In genomic region chr5:177310757-177311173, GRCh38 we compare ENCODE assay signal across 9 cellular contexts. TPM values are rescaled to one million over a fixed set of nuclear protein-coding genes. Genes with fewer than 3 reads are reported as not detected.
A peak's percentile ranks its signal among the peaks of the same experiment; 100 is the strongest.
DNase-seq lines count a peak whose midpoint lies in the region; ATAC-seq and TF ChIP-seq lines count a peak whose summit lies in the region.
"Had no signal": no experiment of that assay in that cellular context is flagged by ENCODE, and none has a peak within 500 bp of the region (broad histone marks: within the 10 kb centered on the region; RNA-seq: fewer than 3 reads in every experiment).

No MANE protein-coding gene starts in this region.

- no peaks in the 10 kb centered on the region for H3K27me3 Mint-ChIP-seq in activated CD8-positive, alpha-beta T cell treated with anti-CD3 and anti-CD28 coated beads for 36 hours

- WGBS in testis, 2 donors, result 31 to 45% methylated on average over 8 to 10 of the region's 10 CpGs

- H3K4me3 ChIP-seq in A673 (ENCODE audit: low read depth, low read length, poor library complexity, severe bottlenecking), result peak overlapping the region; percentile 80
- peak overlapping the region; percentile 76 for H3K4me3 ChIP-seq in GM12865 (ENCODE audit: low read depth, low read length)
- H3K4me3 ChIP-seq in left lung, result peak overlapping the region in 1 of 2 donors; percentile 55
- no peak overlapping the region for H3K4me3 ChIP-seq in testis

- no peak for ATAC-seq in activated CD8-positive, alpha-beta T cell treated with anti-CD3 and anti-CD28 coated beads for 36 hours
- peak; percentile 1 for ATAC-seq in left lung
- no peak for ATAC-seq in HG03342 (IDR thresholded peaks at IDR 0.05; ENCODE audit: unreplicated experiment)
- ATAC-seq: pancreas had no signal

- H3K4me1 Mint-ChIP-seq in activated CD8-positive, alpha-beta T cell treated with anti-CD3 and anti-CD28 coated beads for 36 hours (ENCODE audit: low read depth), result peaks cover 36% of the 10 kb centered on the region

- POLR2A ChIA-PET in A673 (lab: Charles Lee; ENCODE audit: low non-redundant PET), result interaction anchor here (0.5 kb wide), 1 partner anchor 894 kb away, joined by 3 read pairs; the partner anchor contains the start of gene HNRNPAB
- POLR2A ChIA-PET in activated CD8-positive, alpha-beta T cell treated with anti-CD3 and anti-CD28 coated beads for 36 hours (lab: Charles Lee), result interaction anchor here (0.6 to 3.7 kb wide), 10 partner anchors 41 to 178 kb away, joined by 3 to 11 read pairs (median 3); partner anchors contain the start of genes GRK6, LMAN2 and RGS14

- H3K4me1 ChIP-seq in A673 (ENCODE audit: insufficient read depth, low read length, poor library complexity, severe bottlenecking) (peaks cover 20% of the 10 kb centered on the region), left lung (peaks cover 17 to 75% of the 10 kb centered on the region in 2 donors), testis (peaks cover 28% of the 10 kb centered on the region)

- no peak for TF ChIP-seq CTCF in A673 (conservative IDR thresholded peaks at IDR 0.05; ENCODE audit: low read depth, low read length)
- TF ChIP-seq CTCF in GM12865 (IDR thresholded peaks at IDR 0.05; ENCODE audit: insufficient read depth, low read depth, low read length, missing control alignments), result no peak
- TF ChIP-seq CTCF in activated CD8-positive, alpha-beta T cell treated with anti-CD3 and anti-CD28 coated beads for 36 hours (IDR thresholded peaks at IDR 0.05), result no peak
- no peak for TF ChIP-seq CTCF in left lung (IDR thresholded peaks at IDR 0.05)
- no peak for TF ChIP-seq CTCF in testis (IDR thresholded peaks at IDR 0.05)

- BruUV-seq in A673 (replicated peaks; lab: Mats Ljungman, UMichigan), result no TSS peak

- H3K27me3 ChIP-seq in A673 (replicated peaks; ENCODE audit: insufficient read depth, low read depth, low read length, poor library complexity) (no peaks in the 10 kb centered on the region), left lung (no peaks in the 10 kb centered on the region), testis (no peaks in the 10 kb centered on the region)
- H3K27me3 ChIP-seq: pancreas had no signal

- DNase-seq in A673 (ENCODE audit: low spot score) (peak; percentile 45), GM12865 (ENCODE audit: low read depth) (peak; percentile 78), NCI-H1092 (lab: John Stamatoyannopoulos, UW) (peak; percentile 22), left lung (no peak), substantia nigra (lab: John Stamatoyannopoulos, UW) (no peak), testis (no peak)
- peak; percentile 47 for DNase-seq in activated CD8-positive, alpha-beta T cell treated with anti-CD3 and anti-CD28 coated beads for 36 hours

- peak overlapping the region; percentile 89 for H3K4me3 Mint-ChIP-seq in activated CD8-positive, alpha-beta T cell treated with anti-CD3 and anti-CD28 coated beads for 36 hours

- H3K27ac Mint-ChIP-seq in activated CD8-positive, alpha-beta T cell treated with anti-CD3 and anti-CD28 coated beads for 36 hours, result no peak overlapping the region

- no peak for TF ChIP-seq POLR2A in testis (IDR thresholded peaks at IDR 0.05)

- H3K9me3 Mint-ChIP-seq in activated CD8-positive, alpha-beta T cell treated with anti-CD3 and anti-CD28 coated beads for 36 hours, result no peaks in the 10 kb centered on the region

- CTCF ChIA-PET in A673 (lab: Charles Lee), result interaction anchor here (1.6 kb wide), 1 partner anchor 41 kb away, joined by 3 read pairs; no protein-coding TSS in a partner anchor
- CTCF ChIA-PET in activated CD8-positive, alpha-beta T cell treated with anti-CD3 and anti-CD28 coated beads for 36 hours (lab: Charles Lee), result interaction anchor here (0.7 to 6.2 kb wide), 43 partner anchors 9 to 233 kb away, joined by 3 to 58 read pairs (median 5); partner anchors contain the start of genes FGFR4, LMAN2, PDLIM7 and PFN3

- H3K36me3 ChIP-seq in A673 (ENCODE audit: insufficient read depth, low read length, poor library complexity, severe bottlenecking) (peaks cover 18% of the 10 kb centered on the region), left lung (peaks cover 0 to 23% of the 10 kb centered on the region in 2 donors), testis (ENCODE audit: low read depth, missing control alignments) (no peaks in the 10 kb centered on the region)

- H3K9me3 ChIP-seq in A673 (ENCODE audit: low read depth, low read length, poor library complexity, severe bottlenecking), result no peaks in the 10 kb centered on the region
- no peaks in the 10 kb centered on the region for H3K9me3 ChIP-seq in left lung
- H3K9me3 ChIP-seq in testis, result no peaks in the 10 kb centered on the region
- H3K9me3 ChIP-seq: pancreas had no signal

- intact Hi-C loops in A673 (cut with micrococcal nuclease; ENCODE audit: unreplicated experiment), result loop anchor here (2.0 kb wide), 1 partner anchor 186 kb away; the partner anchor contains the start of gene PDLIM7
- intact Hi-C loops in activated CD8-positive, alpha-beta T cell treated with anti-CD3 and anti-CD28 coated beads for 36 hours (cut with micrococcal nuclease), result loop anchor here (5.0 to 10.0 kb wide), 2 partner anchors 84 to 187 kb away; partner anchors contain the start of gene PDLIM7
- intact Hi-C loops in left lung (cut with DNase I), result no loop called here
- intact Hi-C loops in testis (cut with DNase I; ENCODE audit: low total_unique reads), result no loop called here

- H3K27ac ChIP-seq in A673 (ENCODE audit: low read depth, low read length, poor library complexity, severe bottlenecking) (no peak overlapping the region), left lung (peak overlapping the region in 1 of 2 donors; percentile 89), substantia nigra (ENCODE audit: low read depth, low read length, poor library complexity, severe bottlenecking) (no peak overlapping the region), testis (no peak overlapping the region)
- H3K27ac ChIP-seq: pancreas had no signal

- H3K36me3 Mint-ChIP-seq in activated CD8-positive, alpha-beta T cell treated with anti-CD3 and anti-CD28 coated beads for 36 hours (ENCODE audit: low read depth), result peaks cover 20% of the 10 kb centered on the region

RNA-seq across cellular contexts. Expression of gene MXD3, which starts 0.9 kb away (rescaled TPM):
- total RNA-seq in A673 (2021) (15.1 and 19.4 TPM in 2 replicates), left lung (10 to 100 TPM; 10.8 to 12.4 TPM), testis (10 to 100 TPM; 12.5 to 12.9 TPM)
- total RNA-seq in activated CD8-positive, alpha-beta T cell treated with anti-CD3 and anti-CD28 coated beads for 36 hours, result 10 to 100 TPM; 19.3 to 25.1 TPM
- 7.7 TPM for polyA plus RNA-seq in testis (ENCODE audit: insufficient read depth, low read depth, low replicate concordance)

RNA-seq across cellular contexts. Expression of gene PRELID1, which starts 7.2 kb away (rescaled TPM):
- total RNA-seq in A673 (2021) (169 and 194 TPM in 2 replicates), left lung (100 to 1,000 TPM in 1 of 2 donors, 10 to 100 TPM in 1; 87.8 to 154 TPM), testis (10 to 100 TPM; 65.7 to 83.4 TPM)
- total RNA-seq in activated CD8-positive, alpha-beta T cell treated with anti-CD3 and anti-CD28 coated beads for 36 hours, result 100 to 1,000 TPM; 222 to 233 TPM
- 78.3 TPM for polyA plus RNA-seq in testis (ENCODE audit: insufficient read depth, low read depth, low replicate concordance)

RNA-seq across cellular contexts. Expression of gene RAB24, which starts 7.2 kb away (rescaled TPM):
- total RNA-seq in A673 (2021), result 16.0 and 19.2 TPM in 2 replicates
- total RNA-seq in activated CD8-positive, alpha-beta T cell treated with anti-CD3 and anti-CD28 coated beads for 36 hours, result 10 to 100 TPM; 26.6 TPM
- 10 to 100 TPM; 30.3 to 36.2 TPM for total RNA-seq in left lung
- total RNA-seq in testis, result 10 to 100 TPM; 25.5 to 29.4 TPM
- polyA plus RNA-seq in testis (ENCODE audit: insufficient read depth, low read depth, low replicate concordance), result 19.2 TPM

RNA-seq across cellular contexts. Expression of gene LMAN2, which starts 40.7 kb away (rescaled TPM):
- total RNA-seq in A673 (2021), result 97.7 and 98.4 TPM in 2 replicates
- total RNA-seq in activated CD8-positive, alpha-beta T cell treated with anti-CD3 and anti-CD28 coated beads for 36 hours, result 10 to 100 TPM; 79.9 to 87.5 TPM
- 100 to 1,000 TPM; 133 to 155 TPM for total RNA-seq in left lung
- total RNA-seq in testis, result 100 to 1,000 TPM; 355 TPM
- polyA plus RNA-seq in testis (ENCODE audit: insufficient read depth, low read depth, low replicate concordance), result 254 TPM

RNA-seq across cellular contexts. Expression of gene RGS14, which starts 47.0 kb away (rescaled TPM):
- total RNA-seq in A673 (2021) (3.1 and 6.5 TPM in 2 replicates), left lung (10 to 100 TPM; 14.2 to 28.2 TPM), testis (10 to 100 TPM; 39.2 to 40.5 TPM)
- total RNA-seq in activated CD8-positive, alpha-beta T cell treated with anti-CD3 and anti-CD28 coated beads for 36 hours, result 10 to 100 TPM; 50.4 to 52.5 TPM
- polyA plus RNA-seq in testis (ENCODE audit: insufficient read depth, low read depth, low replicate concordance), result 25.3 TPM

Comparison
In these comparisons a context has a peak if more than half of its experiments do, and no peak if none do; other contexts are left out.
1. DNase-seq: peak in A673 (single experiment), GM12865 (single experiment), NCI-H1092 (single experiment) and activated CD8-positive, alpha-beta T cell treated with anti-CD3 and anti-CD28 coated beads for 36 hours (single experiment); none in left lung (0 of 2), substantia nigra (0 of 49) and testis (single experiment).
2. H3K4me3 ChIP-seq: peak in A673 (single experiment) and GM12865 (single experiment); none in testis (0 of 2).
3. intact Hi-C loops: an anchor here in A673 (2.0 kb wide) and activated CD8-positive, alpha-beta T cell treated with anti-CD3 and anti-CD28 coated beads for 36 hours (5.0 to 10.0 kb wide); none called in left lung and testis.